In genomic region chr2:134218928-134219707, GRCh38 we compare ENCODE assay signal across 9 cellular contexts. TPM values are rescaled to one million over a fixed set of nuclear protein-coding genes. Genes with fewer than 3 reads are reported as not detected.
DNase-seq lines count a peak whose midpoint lies in the region; ATAC-seq and TF ChIP-seq lines count a peak whose summit lies in the region.
"Had no signal": no experiment of that assay in that cellular context is flagged by ENCODE, and none has a peak within 500 bp of the region (broad histone marks: within the 10 kb centered on the region; RNA-seq: fewer than 3 reads in every experiment).

No MANE protein-coding gene starts in this region.

- H3K27ac Mint-ChIP-seq in activated CD8-positive, alpha-beta T cell treated with anti-CD3 and anti-CD28 coated beads for 36 hours: peak overlapping the region; percentile 92
- no peak overlapping the region for H3K27ac Mint-ChIP-seq in activated T-helper 2 cell treated with anti-CD3 and anti-CD28 coated beads, Interferon-gamma antibody, Interleukin-2, Interleukin-4, amounts not matched to agents 10 μg/mL and 5 μg/mL and 100 μg/mL, durations not matched to agents 14 hours and 24 hours and 36 hours

- no peak overlapping the region for H2BK12ac ChIP-seq in mesenchymal stem cell (ENCODE audit: low read length in 2 of 2)

- no peak overlapping the region for H2BK120ac ChIP-seq in mesenchymal stem cell (ENCODE audit: low read depth, low read length)

- peak; percentile 43 for ATAC-seq in HG03558 (IDR thresholded peaks at IDR 0.05; ENCODE audit: extremely low read depth, unreplicated experiment)
- ATAC-seq in activated CD8-positive, alpha-beta T cell treated with anti-CD3 and anti-CD28 coated beads for 36 hours: no peak

- CTCF ChIA-PET in mammary epithelial cell (lab: Charles Lee; ENCODE audit: low non-redundant PET): no interaction called here
- CTCF ChIA-PET in activated CD8-positive, alpha-beta T cell treated with anti-CD3 and anti-CD28 coated beads for 36 hours (lab: Charles Lee): interaction anchor here (1.1 to 6.8 kb wide), 8 partner anchors 9 to 193 kb away, joined by 4 to 62 read pairs (median 19); no protein-coding TSS in a partner anchor

- H2BK15ac ChIP-seq in mesenchymal stem cell (ENCODE audit: low read depth, poor library complexity, severe bottlenecking): no peak overlapping the region

- peak overlapping the region; percentile 50 to 66 for H3K27ac ChIP-seq in breast epithelium
- no peak overlapping the region for H3K27ac ChIP-seq in mammary epithelial cell (ENCODE audit: insufficient read depth, low read depth, low read length)
- H3K27ac ChIP-seq in mesenchymal stem cell (ENCODE audit: low read length, poor library complexity, severe bottlenecking): no peak overlapping the region
- H3K27ac ChIP-seq: VCaP had no signal

- no peak for TF ChIP-seq CTCF in breast epithelium (IDR thresholded peaks at IDR 0.05)
- TF ChIP-seq CTCF in mammary epithelial cell (conservative IDR thresholded peaks at IDR 0.05 in 1 of 2, IDR thresholded peaks at IDR 0.05 in 1 of 2; ENCODE audit: extremely low read depth in 1 of 2, insufficient read depth in 1 of 2, low read depth in 1 of 2, low read length in 2 of 2): no peak
- no peak for TF ChIP-seq CTCF in activated CD8-positive, alpha-beta T cell treated with anti-CD3 and anti-CD28 coated beads for 36 hours (IDR thresholded peaks at IDR 0.05)

- no TSS peak for BruUV-seq in mammary epithelial cell (replicated peaks; lab: Mats Ljungman, UMichigan)

- H3K27me3 Mint-ChIP-seq in activated CD8-positive, alpha-beta T cell treated with anti-CD3 and anti-CD28 coated beads for 36 hours: no peaks in the 10 kb centered on the region
- peaks cover 41% of the 10 kb centered on the region for H3K27me3 Mint-ChIP-seq in activated T-helper 2 cell treated with anti-CD3 and anti-CD28 coated beads, Interferon-gamma antibody, Interleukin-2, Interleukin-4, amounts not matched to agents 10 μg/mL and 5 μg/mL and 100 μg/mL, durations not matched to agents 14 hours and 24 hours and 36 hours (ENCODE audit: low read depth)

- H3K9ac ChIP-seq in mammary epithelial cell (ENCODE audit: insufficient read depth, low read length) (no peak overlapping the region), mesenchymal stem cell (ENCODE audit: low read length) (no peak overlapping the region)

- H3K4me1 ChIP-seq in breast epithelium (no peaks in the 10 kb centered on the region), mammary epithelial cell (ENCODE audit: insufficient read depth, low read length) (peaks cover 5% of the 10 kb centered on the region), mesenchymal stem cell (ENCODE audit: control insufficient read depth, insufficient read depth, low read depth, low read length) (peaks cover 5% of the 10 kb centered on the region)

- DNase-seq in breast epithelium (ENCODE audit: low spot score in 2 of 2) (peak in 1 of 2 donors; percentile 33), mammary epithelial cell (no peak), mesenchymal stem cell (peak; percentile 45), GDM1 (lab: John Stamatoyannopoulos, UW) (no peak), Ammon's horn (ENCODE audit: low spot score) (no peak)
- DNase-seq in activated CD8-positive, alpha-beta T cell treated with anti-CD3 and anti-CD28 coated beads for 36 hours: peak; percentile 63
- no peak for DNase-seq in activated T-helper 2 cell treated with anti-CD3 and anti-CD28 coated beads, Interferon-gamma antibody, Interleukin-2, Interleukin-4, amounts not matched to agents 10 μg/mL and 5 μg/mL and 100 μg/mL, durations not matched to agents 14 hours and 24 hours and 36 hours (ENCODE audit: low spot score)

- H3K79me2 ChIP-seq in mammary epithelial cell (ENCODE audit: insufficient read depth, low read length): peaks cover 47% of the 10 kb centered on the region

- H3K36me3 ChIP-seq in breast epithelium (no peaks in the 10 kb centered on the region), mammary epithelial cell (ENCODE audit: insufficient read depth, low read length) (no peaks in the 10 kb centered on the region), mesenchymal stem cell (ENCODE audit: control insufficient read depth in 1 of 2, insufficient read depth in 2 of 2, low read depth in 1 of 2, low read length in 2 of 2) (no peaks in the 10 kb centered on the region)

- H3K36me3 Mint-ChIP-seq in activated CD8-positive, alpha-beta T cell treated with anti-CD3 and anti-CD28 coated beads for 36 hours (ENCODE audit: low read depth): peaks cover 7% of the 10 kb centered on the region
- no peaks in the 10 kb centered on the region for H3K36me3 Mint-ChIP-seq in activated T-helper 2 cell treated with anti-CD3 and anti-CD28 coated beads, Interferon-gamma antibody, Interleukin-2, Interleukin-4, amounts not matched to agents 10 μg/mL and 5 μg/mL and 100 μg/mL, durations not matched to agents 14 hours and 24 hours and 36 hours (ENCODE audit: low read depth)

- no peak for TF ChIP-seq POLR2A in breast epithelium (IDR thresholded peaks at IDR 0.05)

- in situ Hi-C loops in mammary epithelial cell (cut with MboI; ENCODE audit: low sequenced_read_pairs in 2 of 2): loop anchor here in 1 of 2 donors (5.0 to 25.0 kb wide), 2 partner anchors 102 to 332 kb away; no protein-coding TSS in a partner anchor

- no peak overlapping the region for H4K91ac ChIP-seq in mesenchymal stem cell (ENCODE audit: low read length)

- H3K4me3 Mint-ChIP-seq in activated CD8-positive, alpha-beta T cell treated with anti-CD3 and anti-CD28 coated beads for 36 hours: peak overlapping the region; percentile 52
- H3K4me3 Mint-ChIP-seq in activated T-helper 2 cell treated with anti-CD3 and anti-CD28 coated beads, Interferon-gamma antibody, Interleukin-2, Interleukin-4, amounts not matched to agents 10 μg/mL and 5 μg/mL and 100 μg/mL, durations not matched to agents 14 hours and 24 hours and 36 hours (ENCODE audit: low read depth): no peak overlapping the region

- H3K4ac ChIP-seq in mesenchymal stem cell (ENCODE audit: low read depth in 1 of 2, low read length in 2 of 2): no peak overlapping the region

- H2BK5ac ChIP-seq in mesenchymal stem cell (ENCODE audit: low read depth, low read length, poor library complexity, severe bottlenecking): no peak overlapping the region

- H2AK5ac ChIP-seq in mesenchymal stem cell (ENCODE audit: low read length, severe bottlenecking): no peak overlapping the region

- peaks cover 30% of the 10 kb centered on the region for H3K79me1 ChIP-seq in mesenchymal stem cell (replicated peaks; ENCODE audit: low read length, poor library complexity, severe bottlenecking)

- WGBS in mammary epithelial cell (ENCODE audit: low coverage, missing lambda C conversion rate): 91% methylated on average over 8 of the region's 9 CpGs
- WGBS in mesenchymal stem cell: 81% methylated on average over 7 of the region's 9 CpGs

- peak overlapping the region in 1 of 2 experiments; percentile 61 for H3K18ac ChIP-seq in mesenchymal stem cell (ENCODE audit: low read depth in 1 of 2, low read length in 2 of 2)

- intact Hi-C loops in breast epithelium (cut with DNase I; ENCODE audit: low total_unique reads): no loop called here
- intact Hi-C loops in mammary epithelial cell (cut with micrococcal nuclease): no loop called here
- intact Hi-C loops in activated CD8-positive, alpha-beta T cell treated with anti-CD3 and anti-CD28 coated beads for 36 hours (cut with micrococcal nuclease): loop anchor here (5.0 kb wide), 3 partner anchors 33 to 63 kb away; partner anchors contain the start of gene MGAT5
- intact Hi-C loops in activated T-helper 2 cell treated with anti-CD3 and anti-CD28 coated beads, Interferon-gamma antibody, Interleukin-2, Interleukin-4, amounts not matched to agents 10 μg/mL and 5 μg/mL and 100 μg/mL, durations not matched to agents 14 hours and 24 hours and 36 hours (cut with micrococcal nuclease): loop anchor here (1.0 to 5.0 kb wide), 3 partner anchors 14 to 68 kb away; no protein-coding TSS in a partner anchor

- H3K27me3 ChIP-seq in breast epithelium (no peaks in the 10 kb centered on the region), mammary epithelial cell (ENCODE audit: insufficient read depth, low read length) (no peaks in the 10 kb centered on the region), mesenchymal stem cell (ENCODE audit: control insufficient read depth in 1 of 2, insufficient read depth in 1 of 2, low read length in 2 of 2) (no peaks in the 10 kb centered on the region)

- H3K4me3 ChIP-seq in breast epithelium: no peak overlapping the region
- no peak overlapping the region for H3K4me3 ChIP-seq in mammary epithelial cell (replicated peaks in 1 of 3; ENCODE audit: insufficient read depth in 1 of 3, low read depth in 2 of 3, low read length in 3 of 3)
- H3K4me3 ChIP-seq in mesenchymal stem cell (ENCODE audit: insufficient read depth in 1 of 2, low read depth in 1 of 2, low read length in 2 of 2): no peak overlapping the region

- H3K14ac ChIP-seq in mesenchymal stem cell (ENCODE audit: low read length in 2 of 2): peak overlapping the region in 1 of 2 experiments; percentile 93

- H3K23ac ChIP-seq in mesenchymal stem cell (ENCODE audit: low read length in 2 of 2): no peak overlapping the region

- H4K8ac ChIP-seq in mesenchymal stem cell (ENCODE audit: low read length): no peak overlapping the region

- H3K4me1 Mint-ChIP-seq in activated CD8-positive, alpha-beta T cell treated with anti-CD3 and anti-CD28 coated beads for 36 hours (ENCODE audit: low read depth): peaks cover 71% of the 10 kb centered on the region
- H3K4me1 Mint-ChIP-seq in activated T-helper 2 cell treated with anti-CD3 and anti-CD28 coated beads, Interferon-gamma antibody, Interleukin-2, Interleukin-4, amounts not matched to agents 10 μg/mL and 5 μg/mL and 100 μg/mL, durations not matched to agents 14 hours and 24 hours and 36 hours (ENCODE audit: low read depth): peaks cover 27% of the 10 kb centered on the region

- POLR2A ChIA-PET in activated CD8-positive, alpha-beta T cell treated with anti-CD3 and anti-CD28 coated beads for 36 hours (lab: Charles Lee): interaction anchor here (0.7 to 3.6 kb wide), 8 partner anchors 9 to 98 kb away, joined by 3 to 28 read pairs (median 4); no protein-coding TSS in a partner anchor

- dilution Hi-C loops in mammary epithelial cell (cut with HindIII; ENCODE audit: low sequenced_read_pairs): loop anchor here (5.0 kb wide), 1 partner anchor 102 kb away; no protein-coding TSS in a partner anchor

- peaks cover 3% of the 10 kb centered on the region for H3K9me3 Mint-ChIP-seq in activated CD8-positive, alpha-beta T cell treated with anti-CD3 and anti-CD28 coated beads for 36 hours
- H3K9me3 Mint-ChIP-seq in activated T-helper 2 cell treated with anti-CD3 and anti-CD28 coated beads, Interferon-gamma antibody, Interleukin-2, Interleukin-4, amounts not matched to agents 10 μg/mL and 5 μg/mL and 100 μg/mL, durations not matched to agents 14 hours and 24 hours and 36 hours: no peaks in the 10 kb centered on the region

- no peaks in the 10 kb centered on the region for H4K20me1 ChIP-seq in mammary epithelial cell (ENCODE audit: insufficient read depth, low read length)

- H3K9me3 ChIP-seq in breast epithelium (no peaks in the 10 kb centered on the region), mammary epithelial cell (replicated peaks; ENCODE audit: insufficient read depth, low read length) (no peaks in the 10 kb centered on the region), mesenchymal stem cell (ENCODE audit: control insufficient read depth, low read length) (no peaks in the 10 kb centered on the region)

- H3K4me2 ChIP-seq in mammary epithelial cell (ENCODE audit: insufficient read depth, low read depth, low read length) (no peak overlapping the region), mesenchymal stem cell (ENCODE audit: low read length, poor library complexity, severe bottlenecking) (no peak overlapping the region)

- H2AFZ ChIP-seq in mammary epithelial cell (ENCODE audit: low read depth, low read length): no peak overlapping the region
- H2AFZ ChIP-seq in mesenchymal stem cell (ENCODE audit: low read depth, low read length): no peak overlapping the region

RNA-seq across cellular contexts. Expression of gene MGAT5, which starts 34.8 kb away (rescaled TPM):
- total RNA-seq in breast epithelium: 10 to 100 TPM; 30.5 to 42.6 (median 34.4) TPM
- total RNA-seq in mammary epithelial cell: 10 to 100 TPM; 43.3 to 63.2 TPM
- 22.9 TPM for polyA plus RNA-seq in mammary epithelial cell
- polyA minus RNA-seq in mammary epithelial cell: 68.7 TPM
- total RNA-seq in activated CD8-positive, alpha-beta T cell treated with anti-CD3 and anti-CD28 coated beads for 36 hours: 10 to 100 TPM; 36.9 to 42.2 TPM
- 75.8 TPM for polyA plus RNA-seq in mesenchymal stem cell (2013, experiment 1 of 2)
- 73.2 TPM for polyA plus RNA-seq in mesenchymal stem cell (2013, experiment 2 of 2)
- 14.0 and 14.1 TPM in 2 replicates for total RNA-seq in activated T-helper 2 cell treated with anti-CD3 and anti-CD28 coated beads, Interferon-gamma antibody, Interleukin-2, Interleukin-4, amounts not matched to agents 10 μg/mL and 5 μg/mL and 100 μg/mL, durations not matched to agents 14 hours and 24 hours and 36 hours

Comparison
In these comparisons a context has a peak if more than half of its experiments do, and no peak if none do; other contexts are left out.
1. H3K27ac ChIP-seq: peak in breast epithelium (2 of 2); none in mammary epithelial cell (single experiment) and mesenchymal stem cell (single experiment).
2. DNase-seq: peak in activated CD8-positive, alpha-beta T cell treated with anti-CD3 and anti-CD28 coated beads for 36 hours (single experiment) and mesenchymal stem cell (single experiment); none in mammary epithelial cell (single experiment), activated T-helper 2 cell treated with anti-CD3 and anti-CD28 coated beads, Interferon-gamma antibody, Interleukin-2, Interleukin-4, amounts not matched to agents 10 μg/mL and 5 μg/mL and 100 μg/mL, durations not matched to agents 14 hours and 24 hours and 36 hours (single experiment), GDM1 (single experiment) and Ammon's horn (single experiment).
3. intact Hi-C loops: an anchor here in activated CD8-positive, alpha-beta T cell treated with anti-CD3 and anti-CD28 coated beads for 36 hours (5.0 kb wide) and activated T-helper 2 cell treated with anti-CD3 and anti-CD28 coated beads, Interferon-gamma antibody, Interleukin-2, Interleukin-4, amounts not matched to agents 10 μg/mL and 5 μg/mL and 100 μg/mL, durations not matched to agents 14 hours and 24 hours and 36 hours (1.0 to 5.0 kb wide); none called in breast epithelium and mammary epithelial cell.